ENCODE assay signal across 10 cellular contexts in genomic region chr11:120835601-120836228, GRCh38.
DNase-seq lines count a peak whose midpoint lies in the region; ATAC-seq and TF ChIP-seq lines count a peak whose summit lies in the region.
"Had no signal": no experiment of that assay in that cellular context is flagged by ENCODE, and none has a peak within 500 bp of the region (broad histone marks: within the 10 kb centered on the region; RNA-seq: fewer than 3 reads in every experiment).

No MANE protein-coding gene starts in this region.

- H3K27me3 Mint-ChIP-seq in memory B cell (peaks cover 8% of the 10 kb centered on the region), endothelial cell (ENCODE audit: unreplicated experiment) (peaks cover 2% of the 10 kb centered on the region)

- TF ChIP-seq POLR2A in ovary (IDR thresholded peaks at IDR 0.05), result no peak

- TF ChIP-seq CTCF in ovary (IDR thresholded peaks at IDR 0.05), result no peak
- TF ChIP-seq CTCF in endothelial cell (IDR thresholded peaks at IDR 0.05; ENCODE audit: unreplicated experiment), result no peak

- H3K27ac Mint-ChIP-seq in memory B cell (no peak overlapping the region), endothelial cell (ENCODE audit: unreplicated experiment) (no peak overlapping the region)

- no peaks in the 10 kb centered on the region for H3K9me3 ChIP-seq in ovary

- no peaks in the 10 kb centered on the region for H3K4me1 ChIP-seq in ovary (ENCODE audit: insufficient read depth)

- DNase-seq in memory B cell (ENCODE audit: low spot score in 2 of 2) (no peak), ovary (no peak), endothelial cell (ENCODE audit: low spot score) (no peak), NCI-H2081 treated with DMSO at 0.1 percent for 48 hours (lab: John Stamatoyannopoulos, UW) (no peak), Kasumi-1 (lab: John Stamatoyannopoulos, UW) (no peak)
- DNase-seq: activated gamma-delta T cell treated with Interleukin-2 at 50 U/mL for 16 hours had no signal

- H3K36me3 Mint-ChIP-seq in memory B cell (no peaks in the 10 kb centered on the region), endothelial cell (ENCODE audit: low read depth, unreplicated experiment) (no peaks in the 10 kb centered on the region)

- H3K4me3 ChIP-seq in ovary, result no peak overlapping the region
- H3K4me3 ChIP-seq: skin epidermis had no signal

- no peak for TF ChIP-seq EP300 in ovary (IDR thresholded peaks at IDR 0.05)

- no peak overlapping the region for H3K4me3 Mint-ChIP-seq in memory B cell
- H3K4me3 Mint-ChIP-seq in endothelial cell (ENCODE audit: unreplicated experiment), result no peak overlapping the region

- no peaks in the 10 kb centered on the region for H3K9me3 Mint-ChIP-seq in memory B cell
- H3K9me3 Mint-ChIP-seq in endothelial cell (ENCODE audit: unreplicated experiment), result no peaks in the 10 kb centered on the region

- H3K4me1 Mint-ChIP-seq in memory B cell, result peaks cover 9% of the 10 kb centered on the region
- H3K4me1 Mint-ChIP-seq in endothelial cell (ENCODE audit: unreplicated experiment), result peaks cover 13% of the 10 kb centered on the region

- no peaks in the 10 kb centered on the region for H3K27me3 ChIP-seq in ovary

- no peak overlapping the region for H3K27ac ChIP-seq in ovary
- H3K27ac ChIP-seq: skin epidermis had no signal

- ATAC-seq in GM18508 (IDR thresholded peaks at IDR 0.05; ENCODE audit: insufficient read depth, unreplicated experiment) (peak; percentile 89), GM21367 (IDR thresholded peaks at IDR 0.05; ENCODE audit: unreplicated experiment) (peak; percentile 91), HG03354 (IDR thresholded peaks at IDR 0.05; ENCODE audit: poor library complexity, severe bottlenecking, unreplicated experiment) (peak; percentile 95), memory B cell (ENCODE audit: low read depth) (peak; percentile 50)

- 87 to 88% (median 88%) methylated on average over 11 of the region's 11 CpGs for WGBS in ovary, 3 donors

- intact Hi-C loops in ovary (cut with DNase I), result no loop called here

- no peaks in the 10 kb centered on the region for H3K36me3 ChIP-seq in ovary
